22 cellular contexts compared by ENCODE assay signal in genomic region chr14:35875296-35875695, GRCh38. TPM values are rescaled to one million over a fixed set of nuclear protein-coding genes. Genes with fewer than 3 reads are reported as not detected.
DNase-seq lines count a peak whose midpoint lies in the region; ATAC-seq, FAIRE-seq and TF ChIP-seq lines count a peak whose summit lies in the region.
"Had no signal": no experiment of that assay in that cellular context is flagged by ENCODE, and none has a peak within 500 bp of the region (broad histone marks: within the 10 kb centered on the region; RNA-seq: fewer than 3 reads in every experiment).

No MANE protein-coding gene starts in this region.

- FAIRE-seq in A549 (lab: Jason Lieb, UNC): no peak
- FAIRE-seq: GM12878 had no signal

- no peak for TF ChIP-seq POLR2A in A549 (IDR thresholded peaks at IDR 0.05; ENCODE audit: low read length)

- POLR2A ChIA-PET in A549 (lab: Yijun Ruan, JAX): no interaction called here

- H3K4me1 ChIP-seq in A549: peaks cover 46% of the 10 kb centered on the region

- TF ChIP-seq CTCF in A549 (IDR thresholded peaks at IDR 0.05): no peak
- no peak for TF ChIP-seq CTCF in brain microvascular endothelial cell (IDR thresholded peaks at IDR 0.05; ENCODE audit: low read depth, low read length, missing control alignments)
- no peak for TF ChIP-seq CTCF in fibroblast of the aortic adventitia (IDR thresholded peaks at IDR 0.05; ENCODE audit: insufficient read depth, low read length)

- no peaks in the 10 kb centered on the region for H3K27me3 ChIP-seq in brain microvascular endothelial cell (replicated peaks)

- no peak for DNase-seq in A549 (ENCODE audit: low read depth in 1 of 2, low spot score in 1 of 2)
- peak; percentile 16 for DNase-seq in NCI-H2227 (lab: John Stamatoyannopoulos, UW; ENCODE audit: unreplicated experiment)
- DNase-seq in brain microvascular endothelial cell: peak; percentile 11
- peak; percentile 29 for DNase-seq in fibroblast of the aortic adventitia (ENCODE audit: low read depth)
- no peak for DNase-seq in T-helper 1 cell
- no peak for DNase-seq in COR-L47 (lab: John Stamatoyannopoulos, UW)
- no peak for DNase-seq in NCI-H82 (lab: John Stamatoyannopoulos, UW)
- DNase-seq: 8988T; Calu3; CD4-positive, alpha-beta memory T cell; EL; Karpas-422; NCI-H1436 treated with DMSO at 0.1 percent for 48 hours; NCI-H2029 treated with DMSO at 0.1 percent for 48 hours; NCI-H226; NCI-H524 treated with DMSO at 0.1 percent for 48 hours; PC-9; SW 1271 had no signal

- 11% methylated on average over 2 of the region's 2 CpGs for WGBS in A549 (ENCODE audit: missing lambda C conversion rate)

- peak overlapping the region; percentile 15; the same call in 1 of the 3 replicates for H3K4me2 ChIP-seq in A549
- H3K4me2 ChIP-seq: GM23338, PC-9 had no signal

- TF ChIP-seq EP300 in A549 (IDR thresholded peaks at IDR 0.05): no peak

- no peak for ATAC-seq in A549
- ATAC-seq in HG03095 (IDR thresholded peaks at IDR 0.05; ENCODE audit: unreplicated experiment): no peak
- ATAC-seq: GM12878, GM23338, HCT116 had no signal

- TF ChIP-seq RAD21 in A549 (conservative IDR thresholded peaks at IDR 0.05 in 1 of 2, IDR thresholded peaks at IDR 0.05 in 1 of 2): no peak

- H3K4me3 ChIP-seq in A549 (no peak overlapping the region), brain microvascular endothelial cell (ENCODE audit: low read depth, low read length) (no peak overlapping the region), fibroblast of the aortic adventitia (ENCODE audit: low read depth, low read length) (no peak overlapping the region)
- H3K4me3 ChIP-seq: GM12878, GM23338, PC-9 had no signal

- no peaks in the 10 kb centered on the region for H3K36me3 ChIP-seq in brain microvascular endothelial cell (replicated peaks)

- 0 out of 6 replicates have a peak overlapping the region, but pooled peaks of 1 of the 2 experiments have one; percentile 10 for H3K27ac ChIP-seq in A549
- H3K27ac ChIP-seq in brain microvascular endothelial cell: no peak overlapping the region
- H3K27ac ChIP-seq: PC-9 had no signal

- CTCF ChIA-PET in A549 (lab: Yijun Ruan, JAX): interaction anchor here (0.9 to 1.2 kb wide), 2 partner anchors 8 to 49 kb away, joined by 3 read pairs; partner anchors contain the start of gene BRMS1L

- no peaks in the 10 kb centered on the region for H3K9me3 ChIP-seq in A549

- in situ Hi-C loops in brain microvascular endothelial cell (cut with HindIII; ENCODE audit: low pct_ligation_motif_present, low sequenced_read_pairs): no loop called here

TF ChIP-seq in A549, 52 proteins besides CTCF, POLR2A, EP300 and RAD21:
- TF ChIP-seq ZC3H11A (IDR thresholded peaks at IDR 0.05) (no peak), HMGXB4 (CRISPR knock-in tag; IDR thresholded peaks at IDR 0.05; ENCODE audit: borderline replicate concordance) (no peak), ZNF302 (CRISPR knock-in tag; IDR thresholded peaks at IDR 0.05) (no peak), PBX3 (IDR thresholded peaks at IDR 0.05) (no peak), ZSCAN20 (CRISPR knock-in tag; IDR thresholded peaks at IDR 0.05) (no peak), ATOH8 (CRISPR knock-in tag; IDR thresholded peaks at IDR 0.05; ENCODE audit: low read depth) (no peak), HEYL (CRISPR knock-in tag; IDR thresholded peaks at IDR 0.05) (no peak), TFCP2L1 (CRISPR knock-in tag; IDR thresholded peaks at IDR 0.05) (no peak), FOXS1 (CRISPR knock-in tag; IDR thresholded peaks at IDR 0.05) (no peak), BCL3 (IDR thresholded peaks at IDR 0.05) (no peak), RFX5 (IDR thresholded peaks at IDR 0.05) (no peak), HDAC2 (IDR thresholded peaks at IDR 0.05) (no peak), POLR2AphosphoS2 (conservative IDR thresholded peaks at IDR 0.05; ENCODE audit: low read length) (no peak), CHD4 (IDR thresholded peaks at IDR 0.05; ENCODE audit: borderline replicate concordance) (no peak), GATA3 (IDR thresholded peaks at IDR 0.05; ENCODE audit: borderline replicate concordance) (no peak), HES2 (IDR thresholded peaks at IDR 0.05) (no peak), FOSB (CRISPR knock-in tag; IDR thresholded peaks at IDR 0.05) (no peak), RARB (CRISPR knock-in tag; IDR thresholded peaks at IDR 0.05) (no peak)

RNA-seq across cellular contexts. Expression of gene BRMS1L, which starts 49.2 kb away (rescaled TPM):
- polyA plus RNA-seq in A549 (2011; rRNA removed) (11.0 and 17.0 TPM in 2 replicates), A549 (2017; fragmentation: RNase III; extraction: RNeasy Plus Mini Kit Qiagen cat#74134 plus additional on column Dnase treatment) (18.1 to 20.8 TPM (median 20.0 TPM) in 3 replicates)
- 4.9 and 5.0 TPM in 2 replicates for polyA plus RNA-seq in A549 (2012; cell fraction: cytosol; rRNA removed)
- 2.1 and 4.1 TPM in 2 replicates for polyA plus RNA-seq in A549 (2012; cell fraction: nucleus; rRNA removed)
- 2.3 and 3.7 TPM in 2 replicates for polyA minus RNA-seq in A549 (2011; rRNA and poly(A)+ RNA removed)
- total RNA-seq in fibroblast of the aortic adventitia (ENCODE audit: low replicate concordance): 3.8 and 5.6 TPM in 2 replicates

Comparison
In these comparisons a context has a peak if more than half of its experiments do, and no peak if none do; other contexts are left out.
1. DNase-seq: peak in NCI-H2227 (single experiment), brain microvascular endothelial cell (single experiment) and fibroblast of the aortic adventitia (single experiment); none in A549 (0 of 2), T-helper 1 cell (0 of 5), COR-L47 (single experiment) and NCI-H82 (single experiment).